In genomic region chr7:151867912-151868804, GRCh38 we compare ENCODE assay signal across 13 cellular contexts. TPM values are rescaled to one million over a fixed set of nuclear protein-coding genes. Genes with fewer than 3 reads are reported as not detected.
A peak's percentile ranks its signal among the peaks of the same experiment; 100 is the strongest.
DNase-seq lines count a peak whose midpoint lies in the region; ATAC-seq, FAIRE-seq and TF ChIP-seq lines count a peak whose summit lies in the region.
"Had no signal": no experiment of that assay in that cellular context is flagged by ENCODE, and none has a peak within 500 bp of the region (broad histone marks: within the 10 kb centered on the region; RNA-seq: fewer than 3 reads in every experiment).

No MANE protein-coding gene starts in this region.

- POLR2A ChIA-PET in H1 (lab: Charles Lee; ENCODE audit: partially characterized antibody) = interaction anchor here (0.6 to 1.5 kb wide), 3 partner anchors 10 to 569 kb away, joined by 3 read pairs; no protein-coding TSS in a partner anchor

- H3K4me2 ChIP-seq in H1 (ENCODE audit: insufficient read depth in 1 of 2, low read depth in 2 of 2, low read length in 2 of 2) = no peak overlapping the region

- no peaks in the 10 kb centered on the region for H3K9me3 ChIP-seq in H1 (ENCODE audit: insufficient read depth in 2 of 2, low read depth in 1 of 2, low read length in 1 of 2)
- no peaks in the 10 kb centered on the region for H3K9me3 ChIP-seq in upper lobe of left lung

- no peaks in the 10 kb centered on the region for H3K23me2 ChIP-seq in H1 (ENCODE audit: low read depth, low read length)

- H3K27ac ChIP-seq in H1 (ENCODE audit: low read depth, low read length) = no peak overlapping the region
- H3K27ac ChIP-seq in upper lobe of left lung = peak overlapping the region; percentile 45 to 61 (median 58)
- H3K27ac ChIP-seq: WERI-Rb-1 had no signal

- no peak overlapping the region for H2BK15ac ChIP-seq in H1 (ENCODE audit: low read length)

- FAIRE-seq in H1 (lab: Jason Lieb, UNC) = no peak
- FAIRE-seq: bronchial epithelial cell, D721Med, GM19239 had no signal

- TF ChIP-seq POLR2A in H1 (IDR thresholded peaks at IDR 0.05; ENCODE audit: control extremely low read depth in 1 of 2, low read depth in 2 of 2, low read length in 2 of 2) (no peak), upper lobe of left lung (IDR thresholded peaks at IDR 0.05) (no peak)

- no peak overlapping the region for H4K8ac ChIP-seq in H1 (ENCODE audit: extremely low read depth, insufficient read depth, low read length)

- no peak overlapping the region for H3K9ac ChIP-seq in H1 (replicated peaks in 1 of 4; ENCODE audit: extremely low read depth in 1 of 4, low read depth in 3 of 4, low read length in 3 of 4)

- no peak for TF ChIP-seq EP300 in H1 (IDR thresholded peaks at IDR 0.05; ENCODE audit: borderline replicate concordance in 1 of 2, low read depth in 2 of 2, low read length in 2 of 2)
- TF ChIP-seq EP300 in upper lobe of left lung (IDR thresholded peaks at IDR 0.05) = no peak

- peaks cover 0 to 4% (median 3%) of the 10 kb centered on the region in 4 experiments; a peak in 5 of 7 replicates for H3K4me1 ChIP-seq in H1 (replicated peaks in 1 of 4; ENCODE audit: control insufficient read depth in 3 of 4, insufficient read depth in 4 of 4, low read length in 3 of 4)
- H3K4me1 ChIP-seq in upper lobe of left lung = peaks cover 19 to 45% (median 27%) of the 10 kb centered on the region in 4 donors

- H2BK5ac ChIP-seq in H1 (ENCODE audit: low read depth, low read length) = no peak overlapping the region

- peak overlapping the region; percentile 43; the same call in 1 of the 2 replicates for H2AFZ ChIP-seq in H1 (ENCODE audit: low read length)

- CTCF ChIA-PET in H1 (lab: Charles Lee; ENCODE audit: partially characterized antibody) = interaction anchor here (0.6 to 3.5 kb wide), 5 partner anchors 14 to 904 kb away, joined by 3 to 22 read pairs (median 3); no protein-coding TSS in a partner anchor

- H3K56ac ChIP-seq in H1 (replicated peaks; ENCODE audit: insufficient read length, low read depth, low read length) = no peak overlapping the region

- H2AK5ac ChIP-seq in H1 (ENCODE audit: low read depth, low read length) = no peak overlapping the region

- H3K18ac ChIP-seq in H1 (ENCODE audit: extremely low read depth, low read length) = no peak overlapping the region

- no peaks in the 10 kb centered on the region for H3K36me3 ChIP-seq in H1 (ENCODE audit: control insufficient read depth in 2 of 4, insufficient read depth in 4 of 4, low read length in 3 of 4)
- H3K36me3 ChIP-seq in upper lobe of left lung = no peaks in the 10 kb centered on the region
- H3K36me3 ChIP-seq: WERI-Rb-1 had no signal

- no peak overlapping the region for H4K91ac ChIP-seq in H1 (replicated peaks; ENCODE audit: insufficient read length, low read length)

- no peak overlapping the region for H4K5ac ChIP-seq in H1 (ENCODE audit: insufficient read length, low read depth, low read length)

- WGBS in H1 (ENCODE audit: extremely low coverage in 1 of 2, insufficient coverage in 1 of 2, insufficient read length in 1 of 2, insufficient replicate concordance in 2 of 2, low coverage in 1 of 2, low lambda C conversion rate in 2 of 2, missing lambda C conversion rate in 1 of 2), 2 experiments = 77% methylated on average over 26 of the region's 26 CpGs; no CpG with 5 or more reads in 1 of the 2 experiments
- 58 to 61% methylated on average over 23 to 26 of the region's 26 CpGs for WGBS in upper lobe of left lung, 2 donors

- H3K23ac ChIP-seq in H1 (ENCODE audit: insufficient read length) = no peak overlapping the region

- TF ChIP-seq RAD21 in H1 (IDR thresholded peaks at IDR 0.05 in 1 of 2, conservative IDR thresholded peaks at IDR 0.05 in 1 of 2; ENCODE audit: low read depth in 2 of 2, low read length in 2 of 2) = no peak

- H3K79me1 ChIP-seq in H1 (ENCODE audit: low read depth, low read length) = no peaks in the 10 kb centered on the region

- DNase-seq in NCI-H2227 (lab: John Stamatoyannopoulos, UW; ENCODE audit: unreplicated experiment) (peak; percentile 32), NCI-H2227 treated with DMSO at 0.1 percent for 48 hours (lab: John Stamatoyannopoulos, UW) (no peak), H1 (ENCODE audit: low read depth in 1 of 2, low spot score in 2 of 2) (no peak), mucosa of gallbladder (ENCODE audit: low spot score) (peak; percentile 31), upper lobe of left lung (no peak), NCI-H2081 treated with DMSO at 0.1 percent for 48 hours (lab: John Stamatoyannopoulos, UW) (no peak), NOMO-1 treated with dmso at 0.1 percent for 144 hours (lab: John Stamatoyannopoulos, UW; ENCODE audit: unreplicated experiment) (no peak), GOT3 (lab: John Stamatoyannopoulos, UW) (no peak)
- DNase-seq: activated T-cell treated with anti-CD3 and anti-CD28 coated beads, Interleukin-2, amount 50 U/mL, for 1 hour; WERI-Rb-1 had no signal

- no peak overlapping the region for H2BK20ac ChIP-seq in H1 (ENCODE audit: low read length)

- no peak overlapping the region for H3K14ac ChIP-seq in H1 (ENCODE audit: insufficient read length)

- TF ChIP-seq CTCF in H1 (IDR thresholded peaks at IDR 0.05; ENCODE audit: control extremely low read depth in 1 of 3, insufficient read depth in 1 of 3, low read depth in 1 of 3, low read length in 3 of 3) = no peak
- TF ChIP-seq CTCF in upper lobe of left lung (IDR thresholded peaks at IDR 0.05) = no peak

- no peak overlapping the region for H3K4me3 ChIP-seq in H1 (ENCODE audit: extremely low read depth in 1 of 4, insufficient read depth in 2 of 4, low read depth in 3 of 4, low read length in 4 of 4)
- H3K4me3 ChIP-seq in upper lobe of left lung = no peak overlapping the region

- H4K20me1 ChIP-seq in H1 (replicated peaks in 1 of 2; ENCODE audit: control insufficient read depth in 1 of 2, insufficient read depth in 2 of 2, low read length in 2 of 2) = no peaks in the 10 kb centered on the region

- H3K79me2 ChIP-seq in H1 (ENCODE audit: control insufficient read depth in 1 of 2, insufficient read depth in 2 of 2, low read length in 2 of 2) = no peaks in the 10 kb centered on the region

- peak in 1 of 2 donors; percentile 34 for ATAC-seq in upper lobe of left lung (ENCODE audit: low FRiP score in 2 of 2)

- H3K27me3 ChIP-seq in H1 (replicated peaks in 1 of 4; ENCODE audit: control insufficient read depth in 3 of 4, extremely low read depth in 1 of 4, insufficient read depth in 3 of 4, low read length in 3 of 4) (no peaks in the 10 kb centered on the region; a peak in 1 of 7 replicates), upper lobe of left lung (no peaks in the 10 kb centered on the region)

- H2BK120ac ChIP-seq in H1 (replicated peaks; ENCODE audit: low read depth, low read length) = no peak overlapping the region

- H2BK12ac ChIP-seq in H1 (ENCODE audit: low read depth, low read length) = no peak overlapping the region

- H3K4ac ChIP-seq in H1 (replicated peaks; ENCODE audit: insufficient read length, low read depth, low read length) = no peak overlapping the region

TF ChIP-seq in H1, 55 proteins besides CTCF, POLR2A, EP300 and RAD21:
- no peak for TF ChIP-seq YY1 (IDR thresholded peaks at IDR 0.05; ENCODE audit: low read depth, low read length)
- no peak for TF ChIP-seq POU5F1 (IDR thresholded peaks at IDR 0.05; ENCODE audit: low read depth, low read length)
- TF ChIP-seq KDM1A (IDR thresholded peaks at IDR 0.05; ENCODE audit: borderline replicate concordance, low read length) = no peak
- TF ChIP-seq SIRT6 (IDR thresholded peaks at IDR 0.05; ENCODE audit: low read length) = no peak
- no peak for TF ChIP-seq HDAC2 (IDR thresholded peaks at IDR 0.05; ENCODE audit: borderline replicate concordance in 1 of 2, low read depth in 2 of 2, low read length in 2 of 2)
- no peak for TF ChIP-seq BCL11A (IDR thresholded peaks at IDR 0.05; ENCODE audit: low read depth in 2 of 2, low read length in 2 of 2)
TF ChIP-seq in H1: peak in this region for 0.

RNA-seq across cellular contexts. Expression of gene PRKAG2, which starts 8.8 kb away (rescaled TPM):
- total RNA-seq in H1 (2021; fragmentation: NEBNext Ultra II Directional; extraction: Animal tissue kit (Norgen Biotek cat#: 25700)) = 18.1 and 21.2 TPM in 2 replicates
- polyA plus RNA-seq in H1 (2011; rRNA removed) = 5.4 and 7.5 TPM in 2 replicates
- 10.7 TPM for polyA plus RNA-seq in H1 (2011; cell fraction: cytosol; rRNA removed)
- polyA plus RNA-seq in H1 (2011; cell fraction: nucleus; rRNA removed) = 4.9 TPM
- polyA plus RNA-seq in H1 (2012, experiment 1 of 2) = 10.7 to 13.6 TPM (median 12.0 TPM) in 4 replicates
- 5.8 TPM for polyA plus RNA-seq in H1 (2012, experiment 2 of 2)
- polyA plus RNA-seq in H1 (2013, experiment 1 of 2) = 14.0 TPM
- 13.6 TPM for polyA plus RNA-seq in H1 (2013, experiment 2 of 2)
- polyA minus RNA-seq in H1 (2011; rRNA and poly(A)+ RNA removed) = 5.3 and 7.7 TPM in 2 replicates
- 3.5 TPM for polyA minus RNA-seq in H1 (2011; cell fraction: cytosol; rRNA and poly(A)+ RNA removed)
- polyA minus RNA-seq in H1 (2011; cell fraction: nucleus; rRNA and poly(A)+ RNA removed) = 6.3 TPM
- 54.8 TPM for total RNA-seq in mucosa of gallbladder
- 10 to 100 TPM; 20.6 to 68.1 (median 29.6) TPM for total RNA-seq in upper lobe of left lung

Comparison
In these comparisons a context has a peak if more than half of its experiments do, and no peak if none do; other contexts are left out.
1. DNase-seq: peak in NCI-H2227 (single experiment) and mucosa of gallbladder (single experiment); none in NCI-H2227 treated with DMSO at 0.1 percent for 48 hours (single experiment), H1 (0 of 2), upper lobe of left lung (0 of 2), NCI-H2081 treated with DMSO at 0.1 percent for 48 hours (single experiment), NOMO-1 treated with dmso at 0.1 percent for 144 hours (single experiment) and GOT3 (single experiment).